18 cellular contexts compared by ENCODE assay signal in genomic region chr14:63614964-63615363, GRCh38. TPM values are rescaled to one million over a fixed set of nuclear protein-coding genes. Genes with fewer than 3 reads are reported as not detected.
A peak's percentile ranks its signal among the peaks of the same experiment; 100 is the strongest.
DNase-seq lines count a peak whose midpoint lies in the region; ATAC-seq, FAIRE-seq and TF ChIP-seq lines count a peak whose summit lies in the region.
"Had no signal": no experiment of that assay in that cellular context is flagged by ENCODE, and none has a peak within 500 bp of the region (broad histone marks: within the 10 kb centered on the region; RNA-seq: fewer than 3 reads in every experiment).

No MANE protein-coding gene starts in this region.

- no peaks in the 10 kb centered on the region for H3K27me3 Mint-ChIP-seq in CD4-positive, alpha-beta T cell
- H3K27me3 Mint-ChIP-seq: stimulated activated naive B cell treated with anti-CD40 and anti-IgM and Interleukin-4, amounts not matched to agents 10 μg/mL and 1 μg/mL and 100 μg/mL, for 72 hours had no signal

- H3K4me3 Mint-ChIP-seq in CD4-positive, alpha-beta T cell, result no peak overlapping the region
- H3K4me3 Mint-ChIP-seq: activated T-helper 1 cell treated with anti-CD3 and anti-CD28 coated beads, Interleukin-12 subunit alpha, Interleukin-12 subunit beta, Interleukin-2, Interleukin-4 antibody, amounts not matched to agents 30 ng/mL and 10 ng/mL and 1 ng/mL, durations not matched to agents 14 hours and 24 hours and 36 hours; stimulated activated naive B cell treated with anti-CD40 and anti-IgM and Interleukin-4, amounts not matched to agents 10 μg/mL and 1 μg/mL and 100 μg/mL, for 72 hours had no signal

- no peak for TF ChIP-seq EP300 in GM12878 (IDR thresholded peaks at IDR 0.05; ENCODE audit: borderline replicate concordance in 1 of 2, control insufficient read depth in 1 of 2, low read depth in 2 of 2, low read length in 2 of 2)

- in situ Hi-C loops in GM12878 (cut with MboI), result no loop called here

- CTCF ChIA-PET in GM12878 (lab: Yijun Ruan, JAX), result interaction anchor here (2.0 kb wide), 1 partner anchor 177 kb away, joined by 5 read pairs; no protein-coding TSS in a partner anchor
- CTCF ChIA-PET in CD4-positive, alpha-beta T cell (lab: Charles Lee), result interaction anchor here (1.1 to 1.3 kb wide), 2 partner anchors 11 to 19 kb away, joined by 3 read pairs; no protein-coding TSS in a partner anchor

- no peak for TF ChIP-seq CTCF in AG10803 (conservative IDR thresholded peaks at IDR 0.05; ENCODE audit: low read length)
- TF ChIP-seq CTCF in GM12878 (IDR thresholded peaks at IDR 0.05 in 2 of 3, conservative IDR thresholded peaks at IDR 0.05 in 1 of 3; ENCODE audit: control insufficient read depth in 2 of 3, extremely low read depth in 1 of 3, insufficient read depth in 1 of 3, low read depth in 3 of 3, low read length in 3 of 3), result no peak
- TF ChIP-seq CTCF in CD4-positive, alpha-beta T cell (IDR thresholded peaks at IDR 0.05), result no peak

- POLR2A ChIA-PET in GM12878 (lab: Charles Lee), result interaction anchor here (0.5 to 1.2 kb wide), 3 partner anchors 9 to 96 kb away, joined by 3 to 4 read pairs (median 3); no protein-coding TSS in a partner anchor
- POLR2A ChIA-PET in CD4-positive, alpha-beta T cell (lab: Charles Lee), result no interaction called here

- no peaks in the 10 kb centered on the region for H3K36me3 ChIP-seq in GM12878 (ENCODE audit: control insufficient read depth in 2 of 2, insufficient read depth in 2 of 2, low read length in 1 of 2)
- H3K36me3 ChIP-seq: SJCRH30 had no signal

- no peaks in the 10 kb centered on the region for H3K27me3 ChIP-seq in GM12878 (replicated peaks in 1 of 2; ENCODE audit: control insufficient read depth in 2 of 2, insufficient read depth in 2 of 2, low read length in 1 of 2)
- no peaks in the 10 kb centered on the region for H3K27me3 ChIP-seq in CD4-positive, alpha-beta T cell (ENCODE audit: control insufficient read depth, insufficient read depth, low read length)
- H3K27me3 ChIP-seq: BLaER1 treated with 17β-estradiol and CSF1 and Interleukin-3, amounts not matched to agents 10 nM and 100 nM; SJCRH30 had no signal

- H3K79me2 ChIP-seq in GM12878 (ENCODE audit: control insufficient read depth, insufficient read depth, low read length), result peaks cover 13% of the 10 kb centered on the region

- DNase-seq in AG10803 (ENCODE audit: low read depth), result peak; percentile 71
- peak; percentile 47 for DNase-seq in HS-5 (ENCODE audit: low read depth)
- DNase-seq in GM12878 (ENCODE audit: low read depth, low spot score), result no peak
- peak; percentile 27 for DNase-seq in inferior parietal cortex (ENCODE audit: extremely low spot score)
- DNase-seq in putamen (ENCODE audit: low spot score), result no peak
- DNase-seq in middle frontal gyrus (ENCODE audit: extremely low spot score, low spot score), result no peak
- DNase-seq in CD4-positive, alpha-beta T cell, result no peak
- DNase-seq in activated T-cell treated with anti-CD3 and anti-CD28 coated beads for 4 hours, result no peak
- DNase-seq: head of caudate nucleus; left ventricle myocardium inferior; NCI-H146; nucleus accumbens; SJCRH30; stimulated activated naive B cell treated with anti-CD40 and anti-IgM and Interleukin-4, amounts not matched to agents 10 μg/mL and 1 μg/mL and 100 μg/mL, for 72 hours; WERI-Rb-1 had no signal

- no peaks in the 10 kb centered on the region for H3K9me3 ChIP-seq in GM12878 (replicated peaks; ENCODE audit: control insufficient read depth, insufficient read depth, low read length)
- H3K9me3 ChIP-seq in CD4-positive, alpha-beta T cell (ENCODE audit: control insufficient read depth, low read length), result no peaks in the 10 kb centered on the region
- H3K9me3 ChIP-seq: left ventricle myocardium inferior, SJCRH30 had no signal

- intact Hi-C loops in GM12878 (cut with micrococcal nuclease; ENCODE audit: unreplicated experiment), result loop anchor here (5.0 kb wide), 1 partner anchor 228 kb away; no protein-coding TSS in a partner anchor
- intact Hi-C loops in CD4-positive, alpha-beta T cell (cut with DNase I, micrococcal nuclease), result no loop called here

- H3K4me3 ChIP-seq in AG10803 (ENCODE audit: low read length) (no peak overlapping the region), GM12878 (no peak overlapping the region)
- H3K4me3 ChIP-seq: BLaER1 treated with 17β-estradiol and CSF1 and Interleukin-3, amounts not matched to agents 10 nM and 100 nM; coronary artery; left ventricle myocardium inferior; SJCRH30 had no signal

- peaks cover 45% of the 10 kb centered on the region for H3K4me1 Mint-ChIP-seq in CD4-positive, alpha-beta T cell (ENCODE audit: low read depth)

- H3K27ac ChIP-seq in GM12878 (ENCODE audit: control insufficient read depth, insufficient read depth), result no peak overlapping the region
- no peak overlapping the region for H3K27ac ChIP-seq in CD4-positive, alpha-beta T cell (ENCODE audit: low read depth, low read length)
- H3K27ac ChIP-seq: BLaER1 treated with 17β-estradiol and CSF1 and Interleukin-3, amounts not matched to agents 10 nM and 100 nM; coronary artery; SJCRH30; WERI-Rb-1 had no signal

- TF ChIP-seq POLR2A in GM12878 (IDR thresholded peaks at IDR 0.05; ENCODE audit: low read depth, low read length), result no peak

- RAD21 ChIA-PET in GM12878 (lab: Charles Lee; ENCODE audit: unreplicated experiment), result no interaction called here

- BruUV-seq in GM12878 (replicated peaks; lab: Mats Ljungman, UMichigan), result TSS peak; percentile 7

- no peak overlapping the region for H3K27ac Mint-ChIP-seq in CD4-positive, alpha-beta T cell
- H3K27ac Mint-ChIP-seq: activated T-helper 1 cell treated with anti-CD3 and anti-CD28 coated beads, Interleukin-12 subunit alpha, Interleukin-12 subunit beta, Interleukin-2, Interleukin-4 antibody, amounts not matched to agents 30 ng/mL and 10 ng/mL and 1 ng/mL, durations not matched to agents 14 hours and 24 hours and 36 hours; stimulated activated naive B cell treated with anti-CD40 and anti-IgM and Interleukin-4, amounts not matched to agents 10 μg/mL and 1 μg/mL and 100 μg/mL, for 72 hours had no signal

- no peak overlapping the region for H3K4me2 ChIP-seq in GM12878 (ENCODE audit: control insufficient read depth, insufficient read depth)

- SMC1A ChIA-PET in GM12878 (lab: Charles Lee; ENCODE audit: uncharacterized antibody, unreplicated experiment), result interaction anchor here (1.1 to 2.2 kb wide), 7 partner anchors 11 to 395 kb away, joined by 3 to 8 read pairs (median 3); no protein-coding TSS in a partner anchor

- no peak for FAIRE-seq in GM12878 (lab: Jason Lieb, UNC)

- H3K9me3 Mint-ChIP-seq in CD4-positive, alpha-beta T cell, result no peaks in the 10 kb centered on the region
- H3K9me3 Mint-ChIP-seq: activated T-helper 1 cell treated with anti-CD3 and anti-CD28 coated beads, Interleukin-12 subunit alpha, Interleukin-12 subunit beta, Interleukin-2, Interleukin-4 antibody, amounts not matched to agents 30 ng/mL and 10 ng/mL and 1 ng/mL, durations not matched to agents 14 hours and 24 hours and 36 hours; stimulated activated naive B cell treated with anti-CD40 and anti-IgM and Interleukin-4, amounts not matched to agents 10 μg/mL and 1 μg/mL and 100 μg/mL, for 72 hours had no signal

- TF ChIP-seq RAD21 in GM12878 (IDR thresholded peaks at IDR 0.05; ENCODE audit: insufficient read depth, low read depth, low read length), result no peak

- H3K36me3 Mint-ChIP-seq in CD4-positive, alpha-beta T cell (ENCODE audit: low read depth), result peaks cover 80% of the 10 kb centered on the region

- peaks cover 4% of the 10 kb centered on the region for H3K4me1 ChIP-seq in GM12878 (ENCODE audit: control insufficient read depth, insufficient read depth, low read length)
- H3K4me1 ChIP-seq: SJCRH30 had no signal

- no peak overlapping the region for H3K9ac ChIP-seq in GM12878 (ENCODE audit: control insufficient read depth, insufficient read depth, low read length)

- ATAC-seq in GM12878, result no peak
- ATAC-seq in CD4-positive, alpha-beta T cell (ENCODE audit: poor library complexity), result no peak
- ATAC-seq: stimulated activated naive B cell treated with anti-CD40 and anti-IgM and Interleukin-4, amounts not matched to agents 10 μg/mL and 1 μg/mL and 100 μg/mL, for 72 hours had no signal

- H2AFZ ChIP-seq in GM12878 (ENCODE audit: control insufficient read depth, low read depth, low read length), result no peak overlapping the region

- WGBS in GM12878 (ENCODE audit: insufficient coverage, insufficient replicate concordance, low lambda C conversion rate, missing lambda C conversion rate), result 86% methylated on average over 3 of the region's 3 CpGs

- H4K20me1 ChIP-seq in GM12878 (ENCODE audit: control insufficient read depth, insufficient read depth), result no peaks in the 10 kb centered on the region

TF ChIP-seq in GM12878, 131 proteins besides CTCF, POLR2A, EP300 and RAD21 (continues in another document):
- TF ChIP-seq SRF (IDR thresholded peaks at IDR 0.05; ENCODE audit: low read depth in 2 of 2, low read length in 2 of 2) (no peak), POLR2AphosphoS2 (IDR thresholded peaks at IDR 0.05; ENCODE audit: low read depth, low read length) (no peak), ATF7 (IDR thresholded peaks at IDR 0.05; ENCODE audit: low read depth) (no peak), ZNF622 (IDR thresholded peaks at IDR 0.05) (no peak), JUNB (IDR thresholded peaks at IDR 0.05) (no peak), SMAD5 (IDR thresholded peaks at IDR 0.05; ENCODE audit: low read depth) (no peak), MEF2B (IDR thresholded peaks at IDR 0.05; ENCODE audit: partially characterized antibody, poor library complexity, severe bottlenecking) (no peak), ZNF274 (IDR thresholded peaks at IDR 0.05; ENCODE audit: insufficient read depth, insufficient read length) (no peak)

RNA-seq across cellular contexts. Expression of gene WDR89, which starts 26.7 kb away (rescaled TPM):
- 21.3 and 21.7 TPM in 2 replicates for total RNA-seq in GM12878 (2013; cell fraction: nucleolus; rRNA removed)
- total RNA-seq in GM12878 (2014; rRNA removed), result 12.5 and 17.5 TPM in 2 replicates
- 20.5 and 21.7 TPM in 2 replicates for total RNA-seq in GM12878 (2014; rRNA removed; fragmentation: Illumina TruSeq; extraction: Trizol)
- 17.0 and 17.4 TPM in 2 replicates for total RNA-seq in GM12878 (2021)
- polyA plus RNA-seq in GM12878 (2011; ENCODE audit: low read depth), result 4.6 TPM
- polyA plus RNA-seq in GM12878 (2011; rRNA removed), result 25.5 and 44.6 TPM in 2 replicates
- 6.1 and 8.3 TPM in 2 replicates for polyA plus RNA-seq in GM12878 (2011; cell fraction: cytosol; rRNA removed)
- polyA plus RNA-seq in GM12878 (2011; cell fraction: nucleus; rRNA removed), result 7.9 TPM in 2 replicates
- 6.9 and 14.3 TPM in 2 replicates for polyA plus RNA-seq in GM12878 (2012)
- 16.0 and 20.8 TPM in 2 replicates for polyA plus RNA-seq in GM12878 (2014; fragmentation: Illumina TruSeq; extraction: Trizol)
- 10 to 100 TPM; 17.3 to 17.6 TPM for polyA plus RNA-seq in GM12878 (2014; fragmentation: Nextera tagmentation; extraction: Ambion mirVana)
- polyA plus RNA-seq in GM12878 (2014; rRNA removed), result 10.8 and 11.8 TPM in 2 replicates
- polyA plus RNA-seq in GM12878 (2016; fragmentation: Nextera tagmentation; extraction: Ambion mirVana), result 10 to 100 TPM; 20.7 to 25.7 TPM
- polyA minus RNA-seq in GM12878 (2011; rRNA and poly(A)+ RNA removed), result 18.1 and 40.5 TPM in 2 replicates
- 7.6 and 11.0 TPM in 2 replicates for polyA minus RNA-seq in GM12878 (2011; cell fraction: cytosol; rRNA and poly(A)+ RNA removed)
- polyA minus RNA-seq in GM12878 (2011; cell fraction: nucleus; rRNA and poly(A)+ RNA removed), result 4.1 and 5.5 TPM in 2 replicates
- total RNA-seq in CD4-positive, alpha-beta T cell, result 10 to 100 TPM; 12.4 to 13.4 TPM

Comparison
In these comparisons a context has a peak if more than half of its experiments do, and no peak if none do; other contexts are left out.
1. DNase-seq: peak in AG10803 (single experiment), HS-5 (single experiment) and inferior parietal cortex (single experiment); none in GM12878 (single experiment), putamen (single experiment), middle frontal gyrus (single experiment), CD4-positive, alpha-beta T cell (0 of 10) and activated T-cell treated with anti-CD3 and anti-CD28 coated beads for 4 hours (single experiment).